In the genomic region with DNA sequence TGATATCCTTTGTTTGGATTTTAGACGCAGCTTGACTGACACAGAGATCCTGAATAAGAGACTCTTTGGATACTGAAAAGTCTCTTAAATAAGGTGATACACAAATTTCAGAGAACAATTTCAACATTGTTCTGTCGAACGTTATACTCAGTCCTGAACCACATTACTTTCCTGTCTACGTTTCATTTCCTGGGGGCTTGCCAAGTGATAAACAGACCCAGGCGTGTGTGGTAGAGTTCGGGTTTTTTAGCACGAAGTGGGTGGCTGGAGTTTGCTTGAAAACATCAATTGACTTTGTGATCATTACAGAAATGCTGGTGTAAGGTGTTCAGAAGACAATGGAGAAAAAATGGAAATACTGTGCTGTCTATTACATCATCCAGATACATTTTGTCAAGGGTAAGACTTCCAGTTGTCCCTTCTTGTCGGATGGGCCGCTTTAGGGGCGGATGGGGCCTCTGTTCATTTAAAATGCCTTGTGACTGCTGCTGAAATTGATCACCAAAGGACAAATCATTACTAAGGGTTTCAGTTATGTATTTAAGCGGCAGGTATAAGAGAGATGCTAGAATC, we compare ENCODE assay signal across 8 cellular contexts. TPM values are rescaled to one million over a fixed set of nuclear protein-coding genes. Genes with fewer than 3 reads are reported as not detected.
DNase-seq lines count a peak whose midpoint lies in the region; ATAC-seq and TF ChIP-seq lines count a peak whose summit lies in the region.

A gene with protein sequence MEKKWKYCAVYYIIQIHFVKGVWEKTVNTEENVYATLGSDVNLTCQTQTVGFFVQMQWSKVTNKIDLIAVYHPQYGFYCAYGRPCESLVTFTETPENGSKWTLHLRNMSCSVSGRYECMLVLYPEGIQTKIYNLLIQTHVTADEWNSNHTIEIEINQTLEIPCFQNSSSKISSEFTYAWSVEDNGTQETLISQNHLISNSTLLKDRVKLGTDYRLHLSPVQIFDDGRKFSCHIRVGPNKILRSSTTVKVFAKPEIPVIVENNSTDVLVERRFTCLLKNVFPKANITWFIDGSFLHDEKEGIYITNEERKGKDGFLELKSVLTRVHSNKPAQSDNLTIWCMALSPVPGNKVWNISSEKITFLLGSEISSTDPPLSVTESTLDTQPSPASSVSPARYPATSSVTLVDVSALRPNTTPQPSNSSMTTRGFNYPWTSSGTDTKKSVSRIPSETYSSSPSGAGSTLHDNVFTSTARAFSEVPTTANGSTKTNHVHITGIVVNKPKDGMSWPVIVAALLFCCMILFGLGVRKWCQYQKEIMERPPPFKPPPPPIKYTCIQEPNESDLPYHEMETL (plus strand): TSS at position 287 of the 573 bp plus-strand sequence. CDS start 52 bp downstream, at position 339.

- H3K9me3 ChIP-seq in mononuclear cell (ENCODE audit: low read depth, low read length) (no peaks in the 10 kb centered on the region), upper lobe of right lung (no peaks in the 10 kb centered on the region)

- H3K27ac ChIP-seq in upper lobe of right lung: peak within 1 kb of the TSS; percentile 27

- no peaks in the 10 kb centered on the region for H3K27me3 ChIP-seq in mononuclear cell (ENCODE audit: insufficient read depth, low read length)
- no peaks in the 10 kb centered on the region for H3K27me3 ChIP-seq in upper lobe of right lung

- TF ChIP-seq CTCF in upper lobe of right lung (IDR thresholded peaks at IDR 0.05): no peak

- intact Hi-C loops in upper lobe of right lung (cut with DNase I): no loop called here

- peak; percentile 37 for ATAC-seq in GM19023 (IDR thresholded peaks at IDR 0.05; ENCODE audit: unreplicated experiment)
- peak; percentile 50 for ATAC-seq in HG03354 (IDR thresholded peaks at IDR 0.05; ENCODE audit: poor library complexity, severe bottlenecking, unreplicated experiment)
- ATAC-seq in upper lobe of right lung: peak; percentile 38

- no peaks in the 10 kb centered on the region for H3K36me3 ChIP-seq in upper lobe of right lung

- H3K4me1 ChIP-seq in mononuclear cell (ENCODE audit: insufficient read depth, low read length) (peaks cover 36% of the 10 kb centered on the region), upper lobe of right lung (peaks cover 6% of the 10 kb centered on the region)

- peak; percentile 87 for DNase-seq in activated CD8-positive, alpha-beta memory T cell treated with anti-CD3 and anti-CD28 coated beads, Interleukin-2, amount 50 U/mL, for 1 hour (ENCODE audit: extremely low read depth)
- DNase-seq in upper lobe of right lung (no peak), HPDE6-E6E7 (ENCODE audit: extremely low spot score) (no peak), kidney glomerular epithelial cell (lab: John Stamatoyannopoulos, UW) (no peak), putamen (ENCODE audit: low spot score) (no peak)

- peak within 1 kb of the TSS; percentile 49 for H3K4me3 ChIP-seq in mononuclear cell (ENCODE audit: low read length)
- peak within 1 kb of the TSS; percentile 28 for H3K4me3 ChIP-seq in upper lobe of right lung

RNA-seq across cellular contexts. Expression of the gene that starts here (rescaled TPM):
- total RNA-seq in mononuclear cell: 117 TPM
- total RNA-seq in upper lobe of right lung: 9.5 TPM

Comparison
In these comparisons a context has a peak if more than half of its experiments do, and no peak if none do; other contexts are left out.
1. RNA of the gene that starts here (total RNA-seq): 117 TPM in mononuclear cell (single experiment); 9.5 TPM in upper lobe of right lung (single experiment); every median in the first group is over 10 times any median in the second.
2. Peak in every context shown above with its lines, with median percentiles within 50 percentile points of each other: ATAC-seq.